ENCODE assay signal across 20 cellular contexts in genomic region chr9:89779816-89780215, GRCh38.
DNase-seq lines count a peak whose midpoint lies in the region; ATAC-seq and TF ChIP-seq lines count a peak whose summit lies in the region.
"Had no signal": no experiment of that assay in that cellular context is flagged by ENCODE, and none has a peak within 500 bp of the region (broad histone marks: within the 10 kb centered on the region; RNA-seq: fewer than 3 reads in every experiment).

No MANE protein-coding gene starts in this region.

- H3K27me3 ChIP-seq in neural progenitor cell: no peaks in the 10 kb centered on the region
- H3K27me3 ChIP-seq: BE2C had no signal

- peaks cover 2% of the 10 kb centered on the region for H3K4me1 ChIP-seq in neural progenitor cell
- H3K4me1 ChIP-seq: HAP-1 had no signal

- no peak overlapping the region for H3K27ac Mint-ChIP-seq in neural progenitor cell
- H3K27ac Mint-ChIP-seq: CD4-positive, CD25-positive, alpha-beta regulatory T cell; CD8-positive, alpha-beta memory T cell had no signal

- no peaks in the 10 kb centered on the region for H3K9me3 Mint-ChIP-seq in neural progenitor cell
- H3K9me3 Mint-ChIP-seq: CD8-positive, alpha-beta memory T cell had no signal

- H3K36me3 ChIP-seq in neural progenitor cell: no peaks in the 10 kb centered on the region
- H3K36me3 ChIP-seq: BE2C, HAP-1 had no signal

- H3K4me3 ChIP-seq in AG10803 (ENCODE audit: low read length) (no peak overlapping the region), fibroblast of mammary gland (ENCODE audit: control insufficient read depth, low read depth, low read length) (no peak overlapping the region), neural progenitor cell (no peak overlapping the region)
- H3K4me3 ChIP-seq: GM12878, HAP-1 had no signal

- H3K4me1 Mint-ChIP-seq in neural progenitor cell: peaks cover 23% of the 10 kb centered on the region
- H3K4me1 Mint-ChIP-seq: CD8-positive, alpha-beta memory T cell had no signal

- H4K20me1 ChIP-seq in neural progenitor cell (ENCODE audit: low read depth): no peaks in the 10 kb centered on the region

- no peak for TF ChIP-seq CTCF in AG10803 (conservative IDR thresholded peaks at IDR 0.05; ENCODE audit: low read length)
- no peak for TF ChIP-seq CTCF in fibroblast of mammary gland (conservative IDR thresholded peaks at IDR 0.05; ENCODE audit: control insufficient read depth, insufficient read depth, low read depth, low read length)
- no peak for TF ChIP-seq CTCF in neural progenitor cell (IDR thresholded peaks at IDR 0.05)

- peaks cover 10% of the 10 kb centered on the region for H3K27me3 Mint-ChIP-seq in neural progenitor cell (ENCODE audit: insufficient read depth, low read depth)

- H2AFZ ChIP-seq in neural progenitor cell (replicated peaks): no peak overlapping the region

- H3F3A ChIP-seq in neural progenitor cell (ENCODE audit: low read depth): no peaks in the 10 kb centered on the region

- H3K9me3 ChIP-seq in neural progenitor cell (ENCODE audit: low read depth): no peaks in the 10 kb centered on the region
- H3K9me3 ChIP-seq: BE2C, HAP-1 had no signal

- intact Hi-C loops in sciatic nerve (cut with DNase I): no loop called here

- H3K9ac ChIP-seq in neural progenitor cell: no peak overlapping the region

- no peak overlapping the region for H3K27ac ChIP-seq in neural progenitor cell
- H3K27ac ChIP-seq: HL-60 had no signal

- no peak overlapping the region for H3K4me2 ChIP-seq in neural progenitor cell

- ATAC-seq in sciatic nerve: no peak
- ATAC-seq: GM12878 had no signal

- H3K4me3 Mint-ChIP-seq in neural progenitor cell: peak overlapping the region; percentile 48
- H3K4me3 Mint-ChIP-seq: CD4-positive, CD25-positive, alpha-beta regulatory T cell; CD8-positive, alpha-beta memory T cell had no signal

- DNase-seq in AG10803 (ENCODE audit: low read depth) (peak; percentile 16), fibroblast of mammary gland (ENCODE audit: low read depth) (peak; percentile 54), neural progenitor cell (ENCODE audit: low spot score) (no peak), NOMO-1 treated with dmso at 0.1 percent for 144 hours (lab: John Stamatoyannopoulos, UW; ENCODE audit: unreplicated experiment) (no peak), sciatic nerve (ENCODE audit: low spot score) (no peak)
- DNase-seq in stimulated activated CD4-positive, alpha-beta T cell treated with anti-CD3 and anti-CD28 coated beads, Interleukin-15, amount 100 ng/mL, for 24 hours: no peak
- no peak for DNase-seq in activated naive CD4-positive, alpha-beta T cell (lab: John Stamatoyannopoulos, UW)
- DNase-seq: 8988T; BE2C; C1 segment of cervical spinal cord; CD4-positive, CD25-positive, alpha-beta regulatory T cell; CD8-positive, alpha-beta memory T cell; COR-L47; DMS 273 treated with DMSO at 0.1 percent for 48 hours; DMS53; DND-41; EL had no signal

- no peaks in the 10 kb centered on the region for H3K79me2 ChIP-seq in neural progenitor cell (ENCODE audit: low read depth)

- H3K36me3 Mint-ChIP-seq in neural progenitor cell: no peaks in the 10 kb centered on the region
- H3K36me3 Mint-ChIP-seq: CD4-positive, CD25-positive, alpha-beta regulatory T cell; CD8-positive, alpha-beta memory T cell had no signal

Comparison
In these comparisons a context has a peak if more than half of its experiments do, and no peak if none do; other contexts are left out.
1. DNase-seq: peak in AG10803 (single experiment) and fibroblast of mammary gland (single experiment); none in neural progenitor cell (single experiment), NOMO-1 treated with dmso at 0.1 percent for 144 hours (single experiment), stimulated activated CD4-positive, alpha-beta T cell treated with anti-CD3 and anti-CD28 coated beads, Interleukin-15, amount 100 ng/mL, for 24 hours (single experiment), activated naive CD4-positive, alpha-beta T cell (0 of 4) and sciatic nerve (single experiment).